ENCODE assay signal across 12 cellular contexts in genomic region chr16:11218324-11218962, GRCh38. TPM values are rescaled to one million over a fixed set of nuclear protein-coding genes. Genes with fewer than 3 reads are reported as not detected.
DNase-seq lines count a peak whose midpoint lies in the region; ATAC-seq, FAIRE-seq and TF ChIP-seq lines count a peak whose summit lies in the region.
"Had no signal": no experiment of that assay in that cellular context is flagged by ENCODE, and none has a peak within 500 bp of the region (broad histone marks: within the 10 kb centered on the region; RNA-seq: fewer than 3 reads in every experiment).

No MANE protein-coding gene starts in this region.

- no peak for DNase-seq in BE2C
- peak; percentile 10 for DNase-seq in astrocyte (ENCODE audit: low read depth)
- DNase-seq in mesendoderm = peak; percentile 31
- DNase-seq in SHP77 (lab: John Stamatoyannopoulos, UW) = no peak
- DNase-seq in amygdala (lab: John Stamatoyannopoulos, UW) = no peak
- no peak for DNase-seq in amniotic stem cell (lab: John Stamatoyannopoulos, UW)
- DNase-seq: activated CD8-positive, alpha-beta memory T cell treated with anti-CD3 and anti-CD28 coated beads, Interleukin-2, amount 50 U/mL, for 48 hours; cortex of kidney; NCI-H1417 had no signal

- H3K27ac ChIP-seq in HEK293 (ENCODE audit: extremely low read depth, low read depth, low read length) (no peak overlapping the region), astrocyte (ENCODE audit: low read depth, low read length) (no peak overlapping the region), mesendoderm (ENCODE audit: low read depth, low read length) (no peak overlapping the region)
- H3K27ac ChIP-seq: prostate gland had no signal

- no peak overlapping the region for H2BK5ac ChIP-seq in mesendoderm (ENCODE audit: low read length)

- no peaks in the 10 kb centered on the region for H3K36me3 ChIP-seq in BE2C
- H3K36me3 ChIP-seq in HEK293 (ENCODE audit: control insufficient read depth in 2 of 2, insufficient read depth in 1 of 2, low read length in 2 of 2) = no peaks in the 10 kb centered on the region
- no peaks in the 10 kb centered on the region for H3K36me3 ChIP-seq in astrocyte (ENCODE audit: insufficient read depth, low read length)
- H3K36me3 ChIP-seq in mesendoderm (ENCODE audit: control insufficient read depth, insufficient read depth, low read length) = peaks cover 2% of the 10 kb centered on the region
- H3K36me3 ChIP-seq: prostate gland had no signal

- peaks cover 3% of the 10 kb centered on the region for H3K27me3 Mint-ChIP-seq in astrocyte (ENCODE audit: low read depth, unreplicated experiment)

- H3K4me1 Mint-ChIP-seq in astrocyte (ENCODE audit: low read depth, unreplicated experiment) = no peaks in the 10 kb centered on the region

- no peak overlapping the region for H2AFZ ChIP-seq in astrocyte (ENCODE audit: low read depth, low read length)

- no peak overlapping the region for H3K56ac ChIP-seq in mesendoderm (ENCODE audit: low read length)

- FAIRE-seq in astrocyte (lab: Jason Lieb, UNC) = no peak

- no peak overlapping the region for H3K4ac ChIP-seq in mesendoderm (ENCODE audit: low read depth, low read length)

- H3K4me3 ChIP-seq in BE2C (ENCODE audit: low read depth, low read length) (no peak overlapping the region), HEK293 (ENCODE audit: low read depth, low read length) (no peak overlapping the region), astrocyte (ENCODE audit: insufficient read depth, low read depth, low read length) (no peak overlapping the region), mesendoderm (ENCODE audit: low read length) (no peak overlapping the region)
- H3K4me3 ChIP-seq: prostate gland had no signal

- H3K4me2 ChIP-seq in astrocyte (ENCODE audit: low read length) (no peak overlapping the region), mesendoderm (ENCODE audit: low read length) (no peak overlapping the region)

- H3K18ac ChIP-seq in mesendoderm (ENCODE audit: low read length) = no peak overlapping the region

- no peak overlapping the region for H3K27ac Mint-ChIP-seq in astrocyte (ENCODE audit: unreplicated experiment)

- H3K9me3 Mint-ChIP-seq in astrocyte (ENCODE audit: unreplicated experiment) = peaks cover 21% of the 10 kb centered on the region

- H3K27me3 ChIP-seq in BE2C (no peaks in the 10 kb centered on the region), astrocyte (ENCODE audit: insufficient read depth, low read length) (no peaks in the 10 kb centered on the region), mesendoderm (ENCODE audit: insufficient read depth, low read length, poor library complexity) (no peaks in the 10 kb centered on the region)

- POLR2A ChIA-PET in HEK293 (lab: Yijun Ruan, JAX) = no interaction called here

- CTCF ChIA-PET in HEK293 (lab: Yijun Ruan, JAX) = interaction anchor here (0.6 to 2.4 kb wide), 9 partner anchors 9 to 139 kb away, joined by 3 to 10 read pairs (median 3); no protein-coding TSS in a partner anchor

- H3K79me1 ChIP-seq in mesendoderm (ENCODE audit: low read length) = no peaks in the 10 kb centered on the region

- TF ChIP-seq CTCF in BE2C (IDR thresholded peaks at IDR 0.05; ENCODE audit: low read depth, low read length) (peak; percentile 77), HEK293 (tag by site-specific recombination; IDR thresholded peaks at IDR 0.05) (no peak), astrocyte (IDR thresholded peaks at IDR 0.05; ENCODE audit: insufficient read depth, low read depth, low read length) (peak; percentile 47)

- H3K9ac ChIP-seq in astrocyte (ENCODE audit: low read length) = no peak overlapping the region
- H3K9ac ChIP-seq in mesendoderm (ENCODE audit: low read length) = no peak overlapping the region

- H3K4me3 Mint-ChIP-seq in astrocyte (ENCODE audit: unreplicated experiment) = no peak overlapping the region

- no peaks in the 10 kb centered on the region for H3K79me2 ChIP-seq in astrocyte (ENCODE audit: insufficient read depth, low read length)
- H3K79me2 ChIP-seq in mesendoderm (ENCODE audit: control insufficient read depth, insufficient read depth, low read length) = no peaks in the 10 kb centered on the region

- H3K4me1 ChIP-seq in BE2C (no peaks in the 10 kb centered on the region), HEK293 (ENCODE audit: control insufficient read depth, insufficient read depth, low read length) (no peaks in the 10 kb centered on the region), astrocyte (ENCODE audit: insufficient read depth, low read length) (no peaks in the 10 kb centered on the region), mesendoderm (ENCODE audit: control insufficient read depth, low read depth, low read length) (no peaks in the 10 kb centered on the region)
- H3K4me1 ChIP-seq: prostate gland had no signal

- H2BK15ac ChIP-seq in mesendoderm (replicated peaks; ENCODE audit: low read depth) = no peak overlapping the region

- no peak for ATAC-seq in HG03469 (IDR thresholded peaks at IDR 0.05; ENCODE audit: unreplicated experiment)

- H2AK5ac ChIP-seq in mesendoderm (ENCODE audit: low read length) = no peak overlapping the region

- H4K20me1 ChIP-seq in astrocyte (ENCODE audit: insufficient read depth, low read length) = no peaks in the 10 kb centered on the region

- peaks cover 1% of the 10 kb centered on the region for H3K36me3 Mint-ChIP-seq in astrocyte (ENCODE audit: low read depth, unreplicated experiment)

- no CpG with 5 or more reads among the region's 2 CpGs for WGBS in mesendoderm (ENCODE audit: extremely low coverage, insufficient coverage, low lambda C conversion rate)

- no peak overlapping the region for H2BK120ac ChIP-seq in mesendoderm (ENCODE audit: low read depth, low read length)

- no peak overlapping the region for H4K5ac ChIP-seq in mesendoderm (ENCODE audit: low read length)

- H4K8ac ChIP-seq in mesendoderm (ENCODE audit: low read depth, low read length) = no peak overlapping the region

- peaks cover 10% of the 10 kb centered on the region for H3K9me3 ChIP-seq in BE2C
- H3K9me3 ChIP-seq in HEK293 (ENCODE audit: control insufficient read depth, insufficient read depth, low read depth, low read length) = no peaks in the 10 kb centered on the region
- H3K9me3 ChIP-seq in astrocyte (ENCODE audit: insufficient read depth, low read depth, low read length) = peaks cover 9% of the 10 kb centered on the region
- H3K9me3 ChIP-seq: prostate gland had no signal

- H3K23ac ChIP-seq in mesendoderm (ENCODE audit: low read length) = no peak overlapping the region

TF ChIP-seq in HEK293, 187 proteins besides CTCF, POLR2A, EP300 and RAD21:
- TF ChIP-seq ZNF514 (tag by site-specific recombination; IDR thresholded peaks at IDR 0.05) (no peak), PRDM2 (tag by site-specific recombination; IDR thresholded peaks at IDR 0.05; ENCODE audit: borderline replicate concordance) (no peak), SETDB1 (IDR thresholded peaks at IDR 0.05; ENCODE audit: insufficient read length, low read length) (peak; percentile 30)

RNA-seq across cellular contexts. Expression of gene SOCS1, which starts 37.6 kb away (rescaled TPM):
- polyA plus RNA-seq in BE2C (2012; ENCODE audit: insufficient read depth, insufficient read length, low read depth) = 0.83 TPM
- total RNA-seq in astrocyte = 16.0 and 20.2 TPM in 2 replicates
- 62.9 TPM for polyA plus RNA-seq in mesendoderm (2013, experiment 1 of 2)
- polyA plus RNA-seq in mesendoderm (2013, experiment 2 of 2) = 59.7 TPM

RNA-seq across cellular contexts. Expression of gene TNP2, which starts 50.7 kb away (rescaled TPM):
- not detected for polyA plus RNA-seq in BE2C (2012; ENCODE audit: insufficient read depth, insufficient read length, low read depth)
- total RNA-seq in astrocyte = not detected in 2 replicates
- polyA plus RNA-seq in mesendoderm (2013, experiment 1 of 2) = not detected
- not detected for polyA plus RNA-seq in mesendoderm (2013, experiment 2 of 2)
- total RNA-seq: prostate gland had no signal

RNA-seq across cellular contexts. Expression of gene PRM3, which starts 55.0 kb away (rescaled TPM):
- not detected for polyA plus RNA-seq in BE2C (2012; ENCODE audit: insufficient read depth, insufficient read length, low read depth)
- total RNA-seq in astrocyte = not detected in 2 replicates
- polyA plus RNA-seq in mesendoderm (2013, experiment 1 of 2) = not detected
- not detected for polyA plus RNA-seq in mesendoderm (2013, experiment 2 of 2)
- total RNA-seq: prostate gland had no signal

RNA-seq across cellular contexts. Expression of gene PRM2, which starts 57.8 kb away (rescaled TPM):
- polyA plus RNA-seq in BE2C (2012; ENCODE audit: insufficient read depth, insufficient read length, low read depth) = not detected
- total RNA-seq in astrocyte = not detected in 2 replicates
- not detected for polyA plus RNA-seq in mesendoderm (2013, experiment 1 of 2)
- not detected for polyA plus RNA-seq in mesendoderm (2013, experiment 2 of 2)

Comparison
In these comparisons a context has a peak if more than half of its experiments do, and no peak if none do; other contexts are left out.
1. DNase-seq: peak in astrocyte (single experiment) and mesendoderm (single experiment); none in BE2C (single experiment), SHP77 (0 of 2), amygdala (0 of 56) and amniotic stem cell (single experiment).